Comparison of ENCODE assay signal across 8 cellular contexts in the genomic region with DNA sequence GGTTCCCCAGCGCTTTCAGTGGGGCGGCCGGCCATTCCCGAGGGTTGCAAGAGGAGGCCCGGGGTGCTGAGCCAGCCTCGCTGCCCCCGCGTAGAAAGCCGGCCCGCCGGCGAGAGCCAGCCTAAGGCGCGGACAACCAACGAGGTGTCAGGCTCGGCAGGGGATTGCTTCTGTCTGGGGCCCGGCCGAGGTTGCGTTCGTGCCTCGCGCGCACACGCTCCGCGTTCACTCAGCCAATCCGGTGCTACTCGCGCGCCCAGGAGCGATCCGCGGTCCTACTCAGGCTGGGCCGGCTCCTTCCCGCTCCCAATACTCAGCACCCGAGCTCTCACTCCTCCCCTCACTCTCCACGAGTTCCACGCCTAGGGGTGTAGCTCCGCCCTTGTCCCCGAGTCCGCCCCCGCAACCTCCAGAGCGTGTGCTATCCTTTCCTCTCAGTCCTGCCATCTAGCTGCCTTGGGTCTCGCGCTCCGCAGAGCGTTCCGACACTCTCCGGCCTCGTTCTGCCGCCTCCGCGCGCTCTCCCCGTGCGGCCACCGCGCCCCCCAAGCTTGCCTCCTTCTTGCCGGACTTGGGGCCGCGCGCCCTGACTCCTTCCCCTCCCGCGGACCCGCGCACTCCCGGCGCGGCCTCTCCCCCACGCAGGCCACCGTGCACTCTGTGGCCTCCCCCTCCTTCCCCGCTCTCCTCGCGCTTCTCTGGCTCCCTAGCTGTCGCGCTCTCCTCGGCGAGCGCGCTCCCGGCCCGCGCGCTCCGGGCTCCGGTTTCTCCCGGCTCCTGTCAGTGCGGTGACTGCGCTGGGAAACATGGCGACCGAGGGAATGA. TPM values are rescaled to one million over a fixed set of nuclear protein-coding genes. Genes with fewer than 3 reads are reported as not detected.
DNase-seq lines count a peak whose midpoint lies in the region; ATAC-seq and TF ChIP-seq lines count a peak whose summit lies in the region.

A gene (plus strand): TSS at position 426 of the 825 bp plus-strand sequence.

- H3K4me3 Mint-ChIP-seq in GM23338, result peak within 1 kb of the TSS; percentile 85

- H4K20me1 ChIP-seq in GM23338 (replicated peaks; ENCODE audit: insufficient read depth), result peaks cover 18% of the 10 kb centered on the region; the same call in 1 of the 2 replicates

- peaks cover 9% of the 10 kb centered on the region for H3K4me1 Mint-ChIP-seq in GM23338

- ATAC-seq in GM23338 (peak; percentile 91), foreskin keratinocyte (peak; percentile 96)

- H3K4me1 ChIP-seq in GM23338 (ENCODE audit: insufficient read depth), result peaks cover 12% of the 10 kb centered on the region
- H3K4me1 ChIP-seq in SJCRH30, result peaks cover 3% of the 10 kb centered on the region; the same call in 1 of the 2 replicates
- peaks cover 5% of the 10 kb centered on the region for H3K4me1 ChIP-seq in foreskin keratinocyte
- H3K4me1 ChIP-seq in neuron (ENCODE audit: insufficient read depth, low read length), result peaks cover 20% of the 10 kb centered on the region
- H3K4me1 ChIP-seq in subcutaneous abdominal adipose tissue (ENCODE audit: control insufficient read depth in 5 of 5, insufficient read depth in 5 of 5, low read length in 5 of 5), result peaks cover 2 to 33% (median 24%) of the 10 kb centered on the region in 5 donors

- H3K9me3 Mint-ChIP-seq in GM23338, result no peaks in the 10 kb centered on the region

- peak within 1 kb of the TSS; percentile 89 for H3K27ac Mint-ChIP-seq in GM23338

- H3K9ac ChIP-seq in subcutaneous abdominal adipose tissue (ENCODE audit: low read length in 5 of 5), result peak within 1 kb of the TSS; percentile 80 to 96 (median 86)

- no peaks in the 10 kb centered on the region for H3K9me3 ChIP-seq in SJCRH30 (replicated peaks)
- H3K9me3 ChIP-seq in neuron (ENCODE audit: low read length), result no peaks in the 10 kb centered on the region
- H3K9me3 ChIP-seq in subcutaneous abdominal adipose tissue (ENCODE audit: control insufficient read depth in 5 of 5, low read length in 5 of 5), result no peaks in the 10 kb centered on the region

- DNase-seq in EH (ENCODE audit: low read depth), result peak; percentile 99
- DNase-seq in GM23338 (ENCODE audit: low spot score), result peak; percentile 98
- DNase-seq in LNCaP clone FGC (ENCODE audit: low read depth), result peak; percentile 96
- peak; percentile 96 to 97 for DNase-seq in SJCRH30
- peak; percentile 58 to 77 (median 67) for DNase-seq in activated naive CD4-positive, alpha-beta T cell (lab: John Stamatoyannopoulos, UW)
- DNase-seq in foreskin keratinocyte, result peak; percentile 97 to 98

- H3K79me2 ChIP-seq in GM23338 (replicated peaks; ENCODE audit: insufficient read depth), result peaks cover 41% of the 10 kb centered on the region

- peaks cover 5% of the 10 kb centered on the region for H3F3A ChIP-seq in GM23338 (replicated peaks; ENCODE audit: low read depth)

- H3K36me3 ChIP-seq in GM23338 (ENCODE audit: insufficient read depth) (no peaks in the 10 kb centered on the region), SJCRH30 (no peaks in the 10 kb centered on the region), neuron (ENCODE audit: insufficient read depth, low read length) (peaks cover 2% of the 10 kb centered on the region), subcutaneous abdominal adipose tissue (ENCODE audit: control insufficient read depth in 5 of 5, insufficient read depth in 5 of 5, low read length in 5 of 5) (no peaks in the 10 kb centered on the region)

- peaks cover 27% of the 10 kb centered on the region for H3K27me3 Mint-ChIP-seq in GM23338 (ENCODE audit: insufficient read depth, low read depth, poor library complexity)

- H3K4me3 ChIP-seq in GM23338 (peak within 1 kb of the TSS; percentile 91), LNCaP clone FGC (ENCODE audit: low read depth, low read length) (peak within 1 kb of the TSS; percentile 97), SJCRH30 (peak within 1 kb of the TSS; percentile 80), neuron (ENCODE audit: low read length) (peak within 1 kb of the TSS; percentile 70), subcutaneous abdominal adipose tissue (ENCODE audit: low read depth in 1 of 5, low read length in 5 of 5) (peak within 1 kb of the TSS; percentile 83 to 100 (median 94))

- peak within 1 kb of the TSS; percentile 93 for H3K4me2 ChIP-seq in GM23338

- H3K27me3 ChIP-seq in GM23338 (ENCODE audit: insufficient read depth), result peaks cover 19% of the 10 kb centered on the region
- no peaks in the 10 kb centered on the region for H3K27me3 ChIP-seq in SJCRH30
- H3K27me3 ChIP-seq in foreskin keratinocyte, result no peaks in the 10 kb centered on the region
- no peaks in the 10 kb centered on the region for H3K27me3 ChIP-seq in neuron (ENCODE audit: insufficient read depth, low read length)
- no peaks in the 10 kb centered on the region for H3K27me3 ChIP-seq in subcutaneous abdominal adipose tissue (ENCODE audit: control insufficient read depth in 5 of 5, insufficient read depth in 4 of 5, low read length in 5 of 5)

- TF ChIP-seq CTCF in GM23338 (conservative IDR thresholded peaks at IDR 0.05; ENCODE audit: low read depth in 2 of 2) (no peak), LNCaP clone FGC (IDR thresholded peaks at IDR 0.05; ENCODE audit: control insufficient read depth, extremely low read depth, insufficient read depth) (peak; percentile 39), foreskin keratinocyte (conservative IDR thresholded peaks at IDR 0.05) (peak; percentile 54)

- H3K27ac ChIP-seq in GM23338 (ENCODE audit: low read depth) (peak within 1 kb of the TSS; percentile 87), SJCRH30 (peak within 1 kb of the TSS; percentile 73), foreskin keratinocyte (peak within 1 kb of the TSS; percentile 52), subcutaneous abdominal adipose tissue (ENCODE audit: low read depth, low read length) (peak within 1 kb of the TSS; percentile 86)

- H3K9me2 ChIP-seq in GM23338 (ENCODE audit: insufficient read depth), result no peaks in the 10 kb centered on the region

- H2AFZ ChIP-seq in GM23338 (peak within 1 kb of the TSS; percentile 96), neuron (ENCODE audit: low read depth, low read length) (peak within 1 kb of the TSS; percentile 85)

- no peaks in the 10 kb centered on the region; the same call in 2 of the 3 replicates for H3K36me3 Mint-ChIP-seq in GM23338 (ENCODE audit: low read depth)

TF ChIP-seq in GM23338, 12 proteins besides CTCF, POLR2A, EP300 and RAD21:
- TF ChIP-seq, protein P1, sequence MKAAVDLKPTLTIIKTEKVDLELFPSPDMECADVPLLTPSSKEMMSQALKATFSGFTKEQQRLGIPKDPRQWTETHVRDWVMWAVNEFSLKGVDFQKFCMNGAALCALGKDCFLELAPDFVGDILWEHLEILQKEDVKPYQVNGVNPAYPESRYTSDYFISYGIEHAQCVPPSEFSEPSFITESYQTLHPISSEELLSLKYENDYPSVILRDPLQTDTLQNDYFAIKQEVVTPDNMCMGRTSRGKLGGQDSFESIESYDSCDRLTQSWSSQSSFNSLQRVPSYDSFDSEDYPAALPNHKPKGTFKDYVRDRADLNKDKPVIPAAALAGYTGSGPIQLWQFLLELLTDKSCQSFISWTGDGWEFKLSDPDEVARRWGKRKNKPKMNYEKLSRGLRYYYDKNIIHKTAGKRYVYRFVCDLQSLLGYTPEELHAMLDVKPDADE (IDR thresholded peaks at IDR 0.05), result 0 out of 2 replicates have a peak, but pooled peaks have one; percentile 9
- TF ChIP-seq POLR2AphosphoS5 (IDR thresholded peaks at IDR 0.05; ENCODE audit: low read depth), result peak; percentile 68
- TF ChIP-seq, protein P2, sequence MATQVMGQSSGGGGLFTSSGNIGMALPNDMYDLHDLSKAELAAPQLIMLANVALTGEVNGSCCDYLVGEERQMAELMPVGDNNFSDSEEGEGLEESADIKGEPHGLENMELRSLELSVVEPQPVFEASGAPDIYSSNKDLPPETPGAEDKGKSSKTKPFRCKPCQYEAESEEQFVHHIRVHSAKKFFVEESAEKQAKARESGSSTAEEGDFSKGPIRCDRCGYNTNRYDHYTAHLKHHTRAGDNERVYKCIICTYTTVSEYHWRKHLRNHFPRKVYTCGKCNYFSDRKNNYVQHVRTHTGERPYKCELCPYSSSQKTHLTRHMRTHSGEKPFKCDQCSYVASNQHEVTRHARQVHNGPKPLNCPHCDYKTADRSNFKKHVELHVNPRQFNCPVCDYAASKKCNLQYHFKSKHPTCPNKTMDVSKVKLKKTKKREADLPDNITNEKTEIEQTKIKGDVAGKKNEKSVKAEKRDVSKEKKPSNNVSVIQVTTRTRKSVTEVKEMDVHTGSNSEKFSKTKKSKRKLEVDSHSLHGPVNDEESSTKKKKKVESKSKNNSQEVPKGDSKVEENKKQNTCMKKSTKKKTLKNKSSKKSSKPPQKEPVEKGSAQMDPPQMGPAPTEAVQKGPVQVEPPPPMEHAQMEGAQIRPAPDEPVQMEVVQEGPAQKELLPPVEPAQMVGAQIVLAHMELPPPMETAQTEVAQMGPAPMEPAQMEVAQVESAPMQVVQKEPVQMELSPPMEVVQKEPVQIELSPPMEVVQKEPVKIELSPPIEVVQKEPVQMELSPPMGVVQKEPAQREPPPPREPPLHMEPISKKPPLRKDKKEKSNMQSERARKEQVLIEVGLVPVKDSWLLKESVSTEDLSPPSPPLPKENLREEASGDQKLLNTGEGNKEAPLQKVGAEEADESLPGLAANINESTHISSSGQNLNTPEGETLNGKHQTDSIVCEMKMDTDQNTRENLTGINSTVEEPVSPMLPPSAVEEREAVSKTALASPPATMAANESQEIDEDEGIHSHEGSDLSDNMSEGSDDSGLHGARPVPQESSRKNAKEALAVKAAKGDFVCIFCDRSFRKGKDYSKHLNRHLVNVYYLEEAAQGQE (IDR thresholded peaks at IDR 0.05; ENCODE audit: unreplicated experiment), result peak; percentile 12
- peak; percentile 62 for TF ChIP-seq CREB1 (CRISPR knock-in tag; IDR thresholded peaks at IDR 0.05; ENCODE audit: low read depth)
- TF ChIP-seq JUNB (IDR thresholded peaks at IDR 0.05; ENCODE audit: unreplicated experiment), result no peak
TF ChIP-seq in GM23338: peak in this region for 4.

RNA-seq across cellular contexts. Expression of the gene that starts here (rescaled TPM):
- total RNA-seq in GM23338 (2014; rRNA removed; shearing (Covaris generic)), result 13.7 and 17.6 TPM in 2 replicates
- polyA plus RNA-seq in GM23338 (2016; fragmentation: Nextera tagmentation; extraction: Ambion mirVana) (20.6 and 22.4 TPM in 2 replicates), foreskin keratinocyte (16.3 and 18.2 TPM in 2 replicates)
- 29.6 and 35.6 TPM in 2 replicates for total RNA-seq in SJCRH30 (2014; rRNA removed; shearing (Covaris generic))
- total RNA-seq in foreskin keratinocyte, result 23.5 and 27.8 TPM in 2 replicates

Comparison
In these comparisons a context has a peak if more than half of its experiments do, and no peak if none do; other contexts are left out.
1. Peak in every context shown above with its lines: DNase-seq, ATAC-seq, H3K4me3 ChIP-seq and H3K27ac ChIP-seq.
2. CTCF ChIP-seq: peak in LNCaP clone FGC (single experiment) and foreskin keratinocyte (single experiment); none in GM23338 (0 of 2).